In genomic region chr7:24510781-24511180, GRCh38 we compare ENCODE assay signal across 23 cellular contexts.
DNase-seq lines count a peak whose midpoint lies in the region; ATAC-seq, FAIRE-seq and TF ChIP-seq lines count a peak whose summit lies in the region.
"Had no signal": no experiment of that assay in that cellular context is flagged by ENCODE, and none has a peak within 500 bp of the region (broad histone marks: within the 10 kb centered on the region; RNA-seq: fewer than 3 reads in every experiment).

No MANE protein-coding gene starts in this region.

- FAIRE-seq in HTR-8/SVneo (lab: Jason Lieb, UNC): no peak
- FAIRE-seq: H54, HepG2 had no signal

- H4K20me1 ChIP-seq in GM23338 (replicated peaks; ENCODE audit: insufficient read depth): no peaks in the 10 kb centered on the region

- no peak overlapping the region for H3K18ac ChIP-seq in mesendoderm (ENCODE audit: low read length)

- H3K27me3 Mint-ChIP-seq in GM23338 (ENCODE audit: insufficient read depth, low read depth, poor library complexity): no peaks in the 10 kb centered on the region
- H3K27me3 Mint-ChIP-seq in stimulated activated naive CD8-positive, alpha-beta T cell treated with anti-CD3 and anti-CD28 coated beads, Interleukin-15, amount 100 ng/mL, for 72 hours: no peaks in the 10 kb centered on the region

- no peaks in the 10 kb centered on the region for H3K79me2 ChIP-seq in GM23338 (replicated peaks; ENCODE audit: insufficient read depth)
- no peaks in the 10 kb centered on the region for H3K79me2 ChIP-seq in mesendoderm (ENCODE audit: control insufficient read depth, insufficient read depth, low read length)

- in situ Hi-C loops in ACHN (cut with HindIII; ENCODE audit: low pct_ligation_motif_present, low pct_unique_long_range_greater_than_20kb, low sequenced_read_pairs): no loop called here

- H3K4me3 ChIP-seq in GM23338 (no peak overlapping the region), epithelial cell of esophagus (ENCODE audit: low read length) (no peak overlapping the region), mesendoderm (ENCODE audit: low read length) (no peak overlapping the region)
- H3K4me3 ChIP-seq: PC-9, SJSA1 had no signal

- peaks cover 6% of the 10 kb centered on the region; the same call in 2 of the 3 replicates for H3K9me3 Mint-ChIP-seq in GM23338
- no peaks in the 10 kb centered on the region for H3K9me3 Mint-ChIP-seq in stimulated activated naive CD8-positive, alpha-beta T cell treated with anti-CD3 and anti-CD28 coated beads, Interleukin-15, amount 100 ng/mL, for 72 hours
- H3K9me3 Mint-ChIP-seq: CD8-positive, alpha-beta memory T cell had no signal

- H3K4me3 Mint-ChIP-seq in GM23338: no peak overlapping the region
- no peak overlapping the region for H3K4me3 Mint-ChIP-seq in stimulated activated naive CD8-positive, alpha-beta T cell treated with anti-CD3 and anti-CD28 coated beads, Interleukin-15, amount 100 ng/mL, for 72 hours
- H3K4me3 Mint-ChIP-seq: CD14-positive monocyte; CD8-positive, alpha-beta memory T cell had no signal

- no peak overlapping the region for H3K27ac Mint-ChIP-seq in GM23338
- H3K27ac Mint-ChIP-seq in stimulated activated naive CD8-positive, alpha-beta T cell treated with anti-CD3 and anti-CD28 coated beads, Interleukin-15, amount 100 ng/mL, for 72 hours: no peak overlapping the region
- H3K27ac Mint-ChIP-seq: CD8-positive, alpha-beta memory T cell had no signal

- no peak overlapping the region for H3K9ac ChIP-seq in mesendoderm (ENCODE audit: low read length)

- peak; percentile 13 for DNase-seq in ACHN
- DNase-seq in GM23338 (ENCODE audit: low spot score): no peak
- DNase-seq in epithelial cell of esophagus (ENCODE audit: low read depth): peak; percentile 14
- DNase-seq in mesendoderm: peak; percentile 17
- no peak for DNase-seq in stimulated activated naive CD8-positive, alpha-beta T cell treated with anti-CD3 and anti-CD28 coated beads, Interleukin-15, amount 100 ng/mL, for 72 hours
- no peak for DNase-seq in activated naive CD4-positive, alpha-beta T cell (lab: John Stamatoyannopoulos, UW)
- DNase-seq in GM10248 (ENCODE audit: extremely low spot score): no peak
- DNase-seq in HTR-8/SVneo (ENCODE audit: insufficient read length, low spot score): no peak
- DNase-seq: BE2C; CD8-positive, alpha-beta memory T cell; DMS153; Karpas-422; NCI-H1092 treated with DMSO at 0.1 percent for 48 hours; NCI-H1436; NCI-H187; NCI-H524; PC-9; Right ventricle myocardium superior had no signal

- no peaks in the 10 kb centered on the region for H3K79me1 ChIP-seq in mesendoderm (ENCODE audit: low read length)

- POLR2A ChIA-PET in GM10248 (lab: Yijun Ruan, JAX): no interaction called here

- H2AFZ ChIP-seq in GM23338: 0 out of 2 replicates have a peak overlapping the region, but pooled peaks have one; percentile 77
- H2AFZ ChIP-seq: PC-9 had no signal

- H2BK120ac ChIP-seq in mesendoderm (ENCODE audit: low read depth, low read length): no peak overlapping the region

- H3K27ac ChIP-seq in GM23338 (ENCODE audit: low read depth) (no peak overlapping the region), mesendoderm (ENCODE audit: low read depth, low read length) (no peak overlapping the region)
- H3K27ac ChIP-seq: 22Rv1, PC-9, SJSA1 had no signal

- no CpG with 5 or more reads among the region's 2 CpGs for WGBS in mesendoderm (ENCODE audit: extremely low coverage, insufficient coverage, low lambda C conversion rate)

- no peak overlapping the region for H3K4ac ChIP-seq in mesendoderm (ENCODE audit: low read depth, low read length)

- H4K8ac ChIP-seq in mesendoderm (ENCODE audit: low read depth, low read length): no peak overlapping the region

- no peak overlapping the region for H2BK5ac ChIP-seq in mesendoderm (ENCODE audit: low read length)

- ATAC-seq in GM23338: no peak
- no peak for ATAC-seq in stimulated activated naive CD8-positive, alpha-beta T cell treated with anti-CD3 and anti-CD28 coated beads, Interleukin-15, amount 100 ng/mL, for 72 hours
- ATAC-seq: HepG2 had no signal

- TF ChIP-seq CTCF in GM23338 (conservative IDR thresholded peaks at IDR 0.05; ENCODE audit: low read depth in 2 of 2) (no peak), epithelial cell of esophagus (IDR thresholded peaks at IDR 0.05; ENCODE audit: insufficient read depth, low read depth, low read length, missing control alignments) (no peak), GM10248 (IDR thresholded peaks at IDR 0.05; ENCODE audit: control extremely low read depth, extremely low read depth, low read depth, missing control alignments) (no peak)

- H3K36me3 ChIP-seq in GM23338 (ENCODE audit: insufficient read depth) (no peaks in the 10 kb centered on the region), mesendoderm (ENCODE audit: control insufficient read depth, insufficient read depth, low read length) (no peaks in the 10 kb centered on the region)
- H3K36me3 ChIP-seq: BE2C, SJSA1 had no signal

- H2AK5ac ChIP-seq in mesendoderm (ENCODE audit: low read length): no peak overlapping the region

- peaks cover 14% of the 10 kb centered on the region for H3K4me1 Mint-ChIP-seq in GM23338
- no peaks in the 10 kb centered on the region for H3K4me1 Mint-ChIP-seq in stimulated activated naive CD8-positive, alpha-beta T cell treated with anti-CD3 and anti-CD28 coated beads, Interleukin-15, amount 100 ng/mL, for 72 hours
- H3K4me1 Mint-ChIP-seq: CD14-positive monocyte; CD8-positive, alpha-beta memory T cell had no signal

- H3K56ac ChIP-seq in mesendoderm (ENCODE audit: low read length): no peak overlapping the region

- no peak overlapping the region for H2BK15ac ChIP-seq in mesendoderm (replicated peaks; ENCODE audit: low read depth)

- H3K4me2 ChIP-seq in GM23338: no peak overlapping the region
- no peak overlapping the region for H3K4me2 ChIP-seq in mesendoderm (ENCODE audit: low read length)
- H3K4me2 ChIP-seq: PC-9 had no signal

- H3K23ac ChIP-seq in mesendoderm (ENCODE audit: low read length): no peak overlapping the region

- H3K27me3 ChIP-seq in GM23338 (ENCODE audit: insufficient read depth) (no peaks in the 10 kb centered on the region), mesendoderm (ENCODE audit: insufficient read depth, low read length, poor library complexity) (no peaks in the 10 kb centered on the region)
- H3K27me3 ChIP-seq: SJSA1 had no signal

- CTCF ChIA-PET in GM10248 (lab: Yijun Ruan, JAX): interaction anchor here (1.0 to 1.1 kb wide), 3 partner anchors 10 to 36 kb away, joined by 3 read pairs; no protein-coding TSS in a partner anchor

- H3K4me1 ChIP-seq in GM23338 (ENCODE audit: insufficient read depth) (peaks cover 9% of the 10 kb centered on the region), mesendoderm (ENCODE audit: control insufficient read depth, low read depth, low read length) (no peaks in the 10 kb centered on the region)
- H3K4me1 ChIP-seq: BE2C, SJSA1 had no signal

- H3K36me3 Mint-ChIP-seq in GM23338 (ENCODE audit: low read depth): peaks cover 6% of the 10 kb centered on the region; the same call in 2 of the 3 replicates
- H3K36me3 Mint-ChIP-seq: CD14-positive monocyte; CD8-positive, alpha-beta memory T cell had no signal

- no peak overlapping the region for H4K5ac ChIP-seq in mesendoderm (ENCODE audit: low read length)

- peaks cover 5% of the 10 kb centered on the region; the same call in 1 of the 2 replicates for H3F3A ChIP-seq in GM23338 (replicated peaks; ENCODE audit: low read depth)

- H3K9me2 ChIP-seq in GM23338 (ENCODE audit: insufficient read depth): no peaks in the 10 kb centered on the region; the same call in 1 of the 2 replicates

TF ChIP-seq in GM23338, 12 proteins besides CTCF, POLR2A, EP300 and RAD21 (continues in another document):
- TF ChIP-seq CREB1 (CRISPR knock-in tag; IDR thresholded peaks at IDR 0.05; ENCODE audit: low read depth): no peak
- TF ChIP-seq ZNF331 (CRISPR knock-in tag; IDR thresholded peaks at IDR 0.05; ENCODE audit: low read depth): no peak
- no peak for TF ChIP-seq STAT1 (IDR thresholded peaks at IDR 0.05; ENCODE audit: unreplicated experiment)
- no peak for TF ChIP-seq ZNF114 (CRISPR knock-in tag; IDR thresholded peaks at IDR 0.05)

Comparison
In these comparisons a context has a peak if more than half of its experiments do, and no peak if none do; other contexts are left out.
1. DNase-seq: peak in ACHN (single experiment), epithelial cell of esophagus (single experiment) and mesendoderm (single experiment); none in GM23338 (single experiment), stimulated activated naive CD8-positive, alpha-beta T cell treated with anti-CD3 and anti-CD28 coated beads, Interleukin-15, amount 100 ng/mL, for 72 hours (0 of 2), activated naive CD4-positive, alpha-beta T cell (0 of 4), GM10248 (single experiment) and HTR-8/SVneo (single experiment).